1 cellular context compared by ENCODE assay signal in the genomic region with DNA sequence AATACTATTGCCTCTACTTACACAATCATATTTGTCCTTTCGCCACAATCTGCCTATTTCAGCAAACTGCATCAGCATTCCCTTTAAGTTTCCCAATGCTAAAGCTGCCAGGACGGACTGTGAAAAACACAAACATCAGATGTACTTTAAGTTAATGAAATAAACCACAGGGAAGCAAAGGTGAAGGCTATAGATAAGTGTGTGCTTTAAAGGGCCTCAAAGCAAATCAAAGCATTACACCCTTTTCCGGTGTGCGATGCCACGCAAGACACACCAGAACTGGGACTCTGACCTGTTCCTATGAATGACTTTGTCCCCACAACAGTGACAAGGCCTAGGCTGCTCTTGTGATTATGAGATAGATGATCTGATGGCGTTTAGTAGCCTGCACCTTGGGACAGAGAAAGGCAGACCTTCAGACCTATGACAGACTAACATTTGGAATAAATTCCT.
TF ChIP-seq lines count a peak whose summit lies in the region.

No MANE protein-coding gene starts in this region.

TF ChIP-seq in HepG2, 621 proteins besides CTCF, POLR2A, EP300 and RAD21 (continues in another document):
- TF ChIP-seq ZSCAN29 (CRISPR knock-in tag; conservative IDR thresholded peaks at IDR 0.05): peak; percentile 89
- TF ChIP-seq MAFF (IDR thresholded peaks at IDR 0.05; ENCODE audit: low read depth, low read length): peak; percentile 79
- no peak for TF ChIP-seq MAFG (CRISPR knock-in tag; IDR thresholded peaks at IDR 0.05)
- no peak for TF ChIP-seq ZNF484 (CRISPR knock-in tag; IDR thresholded peaks at IDR 0.05; ENCODE audit: borderline replicate concordance, low read depth)
- TF ChIP-seq, protein P1, sequence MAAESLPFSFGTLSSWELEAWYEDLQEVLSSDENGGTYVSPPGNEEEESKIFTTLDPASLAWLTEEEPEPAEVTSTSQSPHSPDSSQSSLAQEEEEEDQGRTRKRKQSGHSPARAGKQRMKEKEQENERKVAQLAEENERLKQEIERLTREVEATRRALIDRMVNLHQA (CRISPR knock-in tag; IDR thresholded peaks at IDR 0.05): peak; percentile 87; the same call in 1 of the 2 replicates
- TF ChIP-seq ZBTB33 (CRISPR knock-in tag; IDR thresholded peaks at IDR 0.05): peak; percentile 55
- TF ChIP-seq ZNF644 (CRISPR knock-in tag; IDR thresholded peaks at IDR 0.05; ENCODE audit: low read depth): peak; percentile 87
- peak; percentile 80 for TF ChIP-seq ZFP1 (CRISPR knock-in tag; IDR thresholded peaks at IDR 0.05)
- TF ChIP-seq SMARCC2 (IDR thresholded peaks at IDR 0.05): no peak
- peak; percentile 75; the same call in 1 of the 2 replicates for TF ChIP-seq CCDC6 (CRISPR knock-in tag; IDR thresholded peaks at IDR 0.05)
- TF ChIP-seq, protein P2, sequence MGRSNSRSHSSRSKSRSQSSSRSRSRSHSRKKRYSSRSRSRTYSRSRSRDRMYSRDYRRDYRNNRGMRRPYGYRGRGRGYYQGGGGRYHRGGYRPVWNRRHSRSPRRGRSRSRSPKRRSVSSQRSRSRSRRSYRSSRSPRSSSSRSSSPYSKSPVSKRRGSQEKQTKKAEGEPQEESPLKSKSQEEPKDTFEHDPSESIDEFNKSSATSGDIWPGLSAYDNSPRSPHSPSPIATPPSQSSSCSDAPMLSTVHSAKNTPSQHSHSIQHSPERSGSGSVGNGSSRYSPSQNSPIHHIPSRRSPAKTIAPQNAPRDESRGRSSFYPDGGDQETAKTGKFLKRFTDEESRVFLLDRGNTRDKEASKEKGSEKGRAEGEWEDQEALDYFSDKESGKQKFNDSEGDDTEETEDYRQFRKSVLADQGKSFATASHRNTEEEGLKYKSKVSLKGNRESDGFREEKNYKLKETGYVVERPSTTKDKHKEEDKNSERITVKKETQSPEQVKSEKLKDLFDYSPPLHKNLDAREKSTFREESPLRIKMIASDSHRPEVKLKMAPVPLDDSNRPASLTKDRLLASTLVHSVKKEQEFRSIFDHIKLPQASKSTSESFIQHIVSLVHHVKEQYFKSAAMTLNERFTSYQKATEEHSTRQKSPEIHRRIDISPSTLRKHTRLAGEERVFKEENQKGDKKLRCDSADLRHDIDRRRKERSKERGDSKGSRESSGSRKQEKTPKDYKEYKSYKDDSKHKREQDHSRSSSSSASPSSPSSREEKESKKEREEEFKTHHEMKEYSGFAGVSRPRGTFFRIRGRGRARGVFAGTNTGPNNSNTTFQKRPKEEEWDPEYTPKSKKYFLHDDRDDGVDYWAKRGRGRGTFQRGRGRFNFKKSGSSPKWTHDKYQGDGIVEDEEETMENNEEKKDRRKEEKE (IDR thresholded peaks at IDR 0.05): no peak
- TF ChIP-seq SMAD3 (CRISPR knock-in tag; IDR thresholded peaks at IDR 0.05): peak; percentile 96
- no peak for TF ChIP-seq RFX1 (IDR thresholded peaks at IDR 0.05)
- TF ChIP-seq AKAP8 (CRISPR knock-in tag; IDR thresholded peaks at IDR 0.05): peak; percentile 68; the same call in 1 of the 2 replicates
- TF ChIP-seq, protein P3, sequence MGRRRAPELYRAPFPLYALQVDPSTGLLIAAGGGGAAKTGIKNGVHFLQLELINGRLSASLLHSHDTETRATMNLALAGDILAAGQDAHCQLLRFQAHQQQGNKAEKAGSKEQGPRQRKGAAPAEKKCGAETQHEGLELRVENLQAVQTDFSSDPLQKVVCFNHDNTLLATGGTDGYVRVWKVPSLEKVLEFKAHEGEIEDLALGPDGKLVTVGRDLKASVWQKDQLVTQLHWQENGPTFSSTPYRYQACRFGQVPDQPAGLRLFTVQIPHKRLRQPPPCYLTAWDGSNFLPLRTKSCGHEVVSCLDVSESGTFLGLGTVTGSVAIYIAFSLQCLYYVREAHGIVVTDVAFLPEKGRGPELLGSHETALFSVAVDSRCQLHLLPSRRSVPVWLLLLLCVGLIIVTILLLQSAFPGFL (CRISPR knock-in tag; IDR thresholded peaks at IDR 0.05): no peak
- TF ChIP-seq, protein P4, sequence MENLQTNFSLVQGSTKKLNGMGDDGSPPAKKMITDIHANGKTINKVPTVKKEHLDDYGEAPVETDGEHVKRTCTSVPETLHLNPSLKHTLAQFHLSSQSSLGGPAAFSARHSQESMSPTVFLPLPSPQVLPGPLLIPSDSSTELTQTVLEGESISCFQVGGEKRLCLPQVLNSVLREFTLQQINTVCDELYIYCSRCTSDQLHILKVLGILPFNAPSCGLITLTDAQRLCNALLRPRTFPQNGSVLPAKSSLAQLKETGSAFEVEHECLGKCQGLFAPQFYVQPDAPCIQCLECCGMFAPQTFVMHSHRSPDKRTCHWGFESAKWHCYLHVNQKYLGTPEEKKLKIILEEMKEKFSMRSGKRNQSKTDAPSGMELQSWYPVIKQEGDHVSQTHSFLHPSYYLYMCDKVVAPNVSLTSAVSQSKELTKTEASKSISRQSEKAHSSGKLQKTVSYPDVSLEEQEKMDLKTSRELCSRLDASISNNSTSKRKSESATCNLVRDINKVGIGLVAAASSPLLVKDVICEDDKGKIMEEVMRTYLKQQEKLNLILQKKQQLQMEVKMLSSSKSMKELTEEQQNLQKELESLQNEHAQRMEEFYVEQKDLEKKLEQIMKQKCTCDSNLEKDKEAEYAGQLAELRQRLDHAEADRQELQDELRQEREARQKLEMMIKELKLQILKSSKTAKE (CRISPR knock-in tag; IDR thresholded peaks at IDR 0.05; ENCODE audit: borderline replicate concordance): peak; percentile 83
- TF ChIP-seq HNF1A (IDR thresholded peaks at IDR 0.05; ENCODE audit: low read depth): peak; percentile 80
- TF ChIP-seq HNF1A (CRISPR knock-in tag; IDR thresholded peaks at IDR 0.05; ENCODE audit: borderline replicate concordance): peak; percentile 90; the same call in 1 of the 2 replicates
- TF ChIP-seq GPN1 (CRISPR knock-in tag; IDR thresholded peaks at IDR 0.05; ENCODE audit: borderline replicate concordance): no peak
- TF ChIP-seq GFI1 (CRISPR knock-in tag; IDR thresholded peaks at IDR 0.05; ENCODE audit: borderline replicate concordance): peak; percentile 99
- no peak for TF ChIP-seq ZNF713 (CRISPR knock-in tag; IDR thresholded peaks at IDR 0.05)
- TF ChIP-seq ZNF841 (CRISPR knock-in tag; IDR thresholded peaks at IDR 0.05; ENCODE audit: borderline replicate concordance): no peak
- TF ChIP-seq SP1 (IDR thresholded peaks at IDR 0.05): no peak
- TF ChIP-seq SP1 (CRISPR knock-in tag; IDR thresholded peaks at IDR 0.05): 0 out of 2 replicates have a peak, but pooled peaks have one; percentile 31
- 0 out of 2 replicates have a peak, but pooled peaks have one; percentile 40 for TF ChIP-seq PAX8 (CRISPR knock-in tag; IDR thresholded peaks at IDR 0.05; ENCODE audit: borderline replicate concordance)
- 0 out of 2 replicates have a peak, but pooled peaks have one; percentile 29 for TF ChIP-seq RNF2 (conservative IDR thresholded peaks at IDR 0.05; ENCODE audit: low read depth)
- TF ChIP-seq POLR2G (IDR thresholded peaks at IDR 0.05; ENCODE audit: low read depth, low read length): no peak; the same call in 1 of the 2 replicates
- no peak for TF ChIP-seq FOXO4 (CRISPR knock-in tag; conservative IDR thresholded peaks at IDR 0.05)
- TF ChIP-seq, protein P5, sequence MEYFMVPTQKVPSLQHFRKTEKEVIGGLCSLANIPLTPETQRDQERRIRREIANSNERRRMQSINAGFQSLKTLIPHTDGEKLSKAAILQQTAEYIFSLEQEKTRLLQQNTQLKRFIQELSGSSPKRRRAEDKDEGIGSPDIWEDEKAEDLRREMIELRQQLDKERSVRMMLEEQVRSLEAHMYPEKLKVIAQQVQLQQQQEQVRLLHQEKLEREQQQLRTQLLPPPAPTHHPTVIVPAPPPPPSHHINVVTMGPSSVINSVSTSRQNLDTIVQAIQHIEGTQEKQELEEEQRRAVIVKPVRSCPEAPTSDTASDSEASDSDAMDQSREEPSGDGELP (IDR thresholded peaks at IDR 0.05; ENCODE audit: borderline replicate concordance, low read depth): peak; percentile 76
- TF ChIP-seq PTBP1 (IDR thresholded peaks at IDR 0.05; ENCODE audit: low read depth, low read length, poor library complexity, severe bottlenecking): no peak
- TF ChIP-seq HDAC2 (CRISPR knock-in tag; IDR thresholded peaks at IDR 0.05): peak; percentile 99
- TF ChIP-seq FOXM1 (CRISPR knock-in tag; IDR thresholded peaks at IDR 0.05): no peak
- TF ChIP-seq POLR2AphosphoS2 (IDR thresholded peaks at IDR 0.05; ENCODE audit: low read depth, low read length): no peak
- peak; percentile 99 for TF ChIP-seq NR2F2 (IDR thresholded peaks at IDR 0.05; ENCODE audit: borderline replicate concordance, low read depth)
- no peak for TF ChIP-seq STAT5B (CRISPR knock-in tag; IDR thresholded peaks at IDR 0.05)
- TF ChIP-seq CENPBD1 (CRISPR knock-in tag; IDR thresholded peaks at IDR 0.05; ENCODE audit: borderline replicate concordance, low read depth): no peak
- TF ChIP-seq ZNF790 (CRISPR knock-in tag; IDR thresholded peaks at IDR 0.05; ENCODE audit: borderline replicate concordance): peak; percentile 59; the same call in 1 of the 2 replicates
- peak; percentile 86; the same call in 1 of the 2 replicates for TF ChIP-seq ZSCAN31 (CRISPR knock-in tag; IDR thresholded peaks at IDR 0.05; ENCODE audit: low read depth)
- no peak for TF ChIP-seq LBX2 (CRISPR knock-in tag; IDR thresholded peaks at IDR 0.05; ENCODE audit: borderline replicate concordance)
- TF ChIP-seq, protein P6, sequence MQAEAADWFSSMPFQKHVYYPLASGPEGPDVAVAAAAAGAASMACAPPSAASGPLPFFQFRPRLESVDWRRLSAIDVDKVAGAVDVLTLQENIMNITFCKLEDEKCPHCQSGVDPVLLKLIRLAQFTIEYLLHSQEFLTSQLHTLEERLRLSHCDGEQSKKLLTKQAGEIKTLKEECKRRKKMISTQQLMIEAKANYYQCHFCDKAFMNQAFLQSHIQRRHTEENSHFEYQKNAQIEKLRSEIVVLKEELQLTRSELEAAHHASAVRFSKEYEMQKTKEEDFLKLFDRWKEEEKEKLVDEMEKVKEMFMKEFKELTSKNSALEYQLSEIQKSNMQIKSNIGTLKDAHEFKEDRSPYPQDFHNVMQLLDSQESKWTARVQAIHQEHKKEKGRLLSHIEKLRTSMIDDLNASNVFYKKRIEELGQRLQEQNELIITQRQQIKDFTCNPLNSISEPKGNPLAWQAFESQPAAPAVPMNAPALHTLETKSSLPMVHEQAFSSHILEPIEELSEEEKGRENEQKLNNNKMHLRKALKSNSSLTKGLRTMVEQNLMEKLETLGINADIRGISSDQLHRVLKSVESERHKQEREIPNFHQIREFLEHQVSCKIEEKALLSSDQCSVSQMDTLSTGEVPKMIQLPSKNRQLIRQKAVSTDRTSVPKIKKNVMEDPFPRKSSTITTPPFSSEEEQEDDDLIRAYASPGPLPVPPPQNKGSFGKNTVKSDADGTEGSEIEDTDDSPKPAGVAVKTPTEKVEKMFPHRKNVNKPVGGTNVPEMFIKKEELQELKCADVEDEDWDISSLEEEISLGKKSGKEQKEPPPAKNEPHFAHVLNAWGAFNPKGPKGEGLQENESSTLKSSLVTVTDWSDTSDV (CRISPR knock-in tag; IDR thresholded peaks at IDR 0.05): no peak
- no peak for TF ChIP-seq ZNF207 (IDR thresholded peaks at IDR 0.05; ENCODE audit: borderline replicate concordance)
